1 cellular context compared by ENCODE assay signal in the genomic region with DNA sequence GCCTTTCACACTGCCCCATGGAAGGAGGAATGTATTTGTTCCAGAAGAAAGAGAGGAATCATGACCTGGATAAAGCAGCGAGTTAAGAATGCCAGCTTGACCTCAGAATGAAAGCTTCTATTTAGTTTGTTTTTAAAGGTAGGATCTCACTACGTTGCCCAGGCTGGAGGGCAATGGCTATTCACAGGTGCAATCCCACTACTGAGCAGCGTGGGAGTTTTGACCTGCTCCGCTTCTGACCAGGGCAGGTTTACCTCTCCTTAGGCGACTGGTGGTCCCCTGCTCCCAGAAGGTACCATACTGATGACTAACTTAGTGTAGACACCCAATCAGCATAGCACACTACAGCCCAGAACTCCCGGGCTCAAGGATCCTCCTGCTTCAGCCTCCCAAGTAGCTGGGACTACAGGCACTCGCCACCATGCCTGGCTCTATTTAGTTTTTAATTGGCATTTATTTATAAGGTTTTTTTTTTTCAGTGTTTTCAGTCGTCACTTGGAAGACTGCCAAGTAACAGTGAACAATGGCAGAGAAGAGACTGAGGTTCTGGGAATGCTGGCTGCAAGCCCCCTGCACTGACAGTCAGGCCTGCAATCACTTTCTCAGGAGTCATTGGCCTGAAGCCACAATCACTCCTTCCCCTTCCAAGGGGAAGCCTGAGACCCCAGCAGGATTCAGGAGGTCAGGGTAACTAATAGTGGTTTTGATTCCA.
TF ChIP-seq lines count a peak whose summit lies in the region.

No MANE protein-coding gene starts in this region.

TF ChIP-seq in IMR-90, 13 proteins besides CTCF, POLR2A, EP300 and RAD21 (continued from another document):
- TF ChIP-seq, protein P1, sequence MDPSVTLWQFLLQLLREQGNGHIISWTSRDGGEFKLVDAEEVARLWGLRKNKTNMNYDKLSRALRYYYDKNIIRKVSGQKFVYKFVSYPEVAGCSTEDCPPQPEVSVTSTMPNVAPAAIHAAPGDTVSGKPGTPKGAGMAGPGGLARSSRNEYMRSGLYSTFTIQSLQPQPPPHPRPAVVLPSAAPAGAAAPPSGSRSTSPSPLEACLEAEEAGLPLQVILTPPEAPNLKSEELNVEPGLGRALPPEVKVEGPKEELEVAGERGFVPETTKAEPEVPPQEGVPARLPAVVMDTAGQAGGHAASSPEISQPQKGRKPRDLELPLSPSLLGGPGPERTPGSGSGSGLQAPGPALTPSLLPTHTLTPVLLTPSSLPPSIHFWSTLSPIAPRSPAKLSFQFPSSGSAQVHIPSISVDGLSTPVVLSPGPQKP (IDR thresholded peaks at IDR 0.05; ENCODE audit: borderline replicate concordance, low read depth, low read length) = no peak
